Comparison of ENCODE assay signal across 1 cellular context in genomic region chr7:66204822-66205735, GRCh38.
TF ChIP-seq lines count a peak whose summit lies in the region.

Gene TPST1, plus strand, starts transcription at chr7:66205334. Its CDS starts 35,092 bp downstream, at chr7:66240426.

TF ChIP-seq in HepG2, 621 proteins besides CTCF, POLR2A, EP300 and RAD21 (continued from another document):
- TF ChIP-seq ZNF326 (CRISPR knock-in tag; IDR thresholded peaks at IDR 0.05; ENCODE audit: borderline replicate concordance) (no peak), CHD2 (IDR thresholded peaks at IDR 0.05; ENCODE audit: low read depth, low read length) (0 out of 2 replicates have a peak, but pooled peaks have one; percentile 53), ZNF543 (CRISPR knock-in tag; IDR thresholded peaks at IDR 0.05) (no peak), ATF4 (CRISPR knock-in tag; IDR thresholded peaks at IDR 0.05) (peak in 1 of 2 experiments; percentile 51; a peak in 1 of 4 replicates), RBM22 (optimal IDR thresholded peaks at IDR 0.05; ENCODE audit: low read length) (no peak)
